In genomic region chr7:5497158-5498103, GRCh38 we compare ENCODE assay signal across 1 cellular context.
TF ChIP-seq lines count a peak whose summit lies in the region.

No MANE protein-coding gene starts in this region.

TF ChIP-seq in K562, 482 proteins besides CTCF, POLR2A, EP300 and RAD21 (continued from another document):
- TF ChIP-seq MNT (conservative IDR thresholded peaks at IDR 0.05) (peak; percentile 38 to 66; a peak in 3 of 4 replicates), PHF21A (IDR thresholded peaks at IDR 0.05; ENCODE audit: borderline replicate concordance, low read depth) (no peak), ZNF592 (IDR thresholded peaks at IDR 0.05) (peak; percentile 65), CBX3 (IDR thresholded peaks at IDR 0.05; ENCODE audit: borderline replicate concordance in 1 of 2, low read length in 2 of 2) (0 out of 3 replicates have a peak, but pooled peaks of 1 of the 2 experiments have one; percentile 17), HDAC1 (IDR thresholded peaks at IDR 0.05) (0 out of 4 replicates have a peak, but pooled peaks of 1 of the 2 experiments have one; percentile 62), ZFP1 (CRISPR knock-in tag; IDR thresholded peaks at IDR 0.05) (no peak), SMAD4 (CRISPR knock-in tag; conservative IDR thresholded peaks at IDR 0.05) (peak; percentile 77), DMBX1 (CRISPR knock-in tag; IDR thresholded peaks at IDR 0.05; ENCODE audit: borderline replicate concordance) (0 out of 2 replicates have a peak, but pooled peaks have one; percentile 19), SMARCA4 (IDR thresholded peaks at IDR 0.05) (no peak; the same call in 1 of the 2 replicates), GATA2 (CRISPR knock-in tag; IDR thresholded peaks at IDR 0.05) (peak; percentile 66), EHMT2 (IDR thresholded peaks at IDR 0.05) (no peak), MYC (IDR thresholded peaks at IDR 0.05; ENCODE audit: low read depth, low read length) (peak; percentile 23; the same call in 1 of the 2 replicates), MYC (CRISPR knock-in tag; IDR thresholded peaks at IDR 0.05; ENCODE audit: borderline replicate concordance, low read depth) (no peak), CBFA2T2 (conservative IDR thresholded peaks at IDR 0.05) (peak; percentile 56), MEIS2 (IDR thresholded peaks at IDR 0.05; ENCODE audit: partially characterized antibody) (peak; percentile 80), CTBP1 (IDR thresholded peaks at IDR 0.05; ENCODE audit: borderline replicate concordance) (peak; percentile 62; the same call in 1 of the 2 replicates), ZBTB7A (IDR thresholded peaks at IDR 0.05; ENCODE audit: borderline replicate concordance, control insufficient read depth, low read depth, low read length) (peak; percentile 70; the same call in 1 of the 2 replicates), POLR2G (IDR thresholded peaks at IDR 0.05; ENCODE audit: low read depth, low read length) (peak; percentile 38; the same call in 1 of the 2 replicates), TFAP4 (CRISPR knock-in tag; IDR thresholded peaks at IDR 0.05; ENCODE audit: borderline replicate concordance) (peak; percentile 54; the same call in 1 of the 2 replicates), TCF7 (IDR thresholded peaks at IDR 0.05; ENCODE audit: borderline replicate concordance) (no peak), FOXK1 (CRISPR knock-in tag; IDR thresholded peaks at IDR 0.05; ENCODE audit: borderline replicate concordance) (no peak), NR2C1 (IDR thresholded peaks at IDR 0.05) (no peak), NR2C1 (tag; IDR thresholded peaks at IDR 0.05) (0 out of 2 replicates have a peak, but pooled peaks have one; percentile 14), TCFL5 (CRISPR knock-in tag; conservative IDR thresholded peaks at IDR 0.05) (no peak), MAFF (IDR thresholded peaks at IDR 0.05; ENCODE audit: low read length) (no peak), L3MBTL2 (IDR thresholded peaks at IDR 0.05) (peak; percentile 49; the same call in 1 of the 2 replicates), MAX (CRISPR knock-in tag; IDR thresholded peaks at IDR 0.05) (peak; percentile 56), TRIM24 (IDR thresholded peaks at IDR 0.05) (0 out of 4 replicates have a peak, but pooled peaks of 1 of the 2 experiments have one; percentile 45), ZBTB40 (IDR thresholded peaks at IDR 0.05) (peak; percentile 47; the same call in 1 of the 2 replicates), ZBTB40 (CRISPR knock-in tag; IDR thresholded peaks at IDR 0.05) (no peak), ATF6 (CRISPR knock-in tag; IDR thresholded peaks at IDR 0.05) (0 out of 2 replicates have a peak, but pooled peaks have one; percentile 30), HMGN3 (IDR thresholded peaks at IDR 0.05; ENCODE audit: borderline replicate concordance, extremely low read depth, insufficient read length, low read depth, low read length) (peak; percentile 39), RCOR1 (IDR thresholded peaks at IDR 0.05; ENCODE audit: borderline replicate concordance in 1 of 2, low read depth in 2 of 2, low read length in 2 of 2) (peak in 1 of 2 experiments; percentile 81; a peak in 2 of 4 replicates), MAFG (tag; conservative IDR thresholded peaks at IDR 0.05) (no peak), DNMT1 (IDR thresholded peaks at IDR 0.05) (no peak), TCF3 (CRISPR knock-in tag; IDR thresholded peaks at IDR 0.05) (peak; percentile 79), ZNF57 (CRISPR knock-in tag; IDR thresholded peaks at IDR 0.05) (no peak), JUND (IDR thresholded peaks at IDR 0.05; ENCODE audit: borderline replicate concordance, low read depth, low read length) (0 out of 2 replicates have a peak, but pooled peaks have one; percentile 2), JUND (tag; IDR thresholded peaks at IDR 0.05; ENCODE audit: borderline replicate concordance, low read depth, low read length) (no peak)
